In the genomic region with DNA sequence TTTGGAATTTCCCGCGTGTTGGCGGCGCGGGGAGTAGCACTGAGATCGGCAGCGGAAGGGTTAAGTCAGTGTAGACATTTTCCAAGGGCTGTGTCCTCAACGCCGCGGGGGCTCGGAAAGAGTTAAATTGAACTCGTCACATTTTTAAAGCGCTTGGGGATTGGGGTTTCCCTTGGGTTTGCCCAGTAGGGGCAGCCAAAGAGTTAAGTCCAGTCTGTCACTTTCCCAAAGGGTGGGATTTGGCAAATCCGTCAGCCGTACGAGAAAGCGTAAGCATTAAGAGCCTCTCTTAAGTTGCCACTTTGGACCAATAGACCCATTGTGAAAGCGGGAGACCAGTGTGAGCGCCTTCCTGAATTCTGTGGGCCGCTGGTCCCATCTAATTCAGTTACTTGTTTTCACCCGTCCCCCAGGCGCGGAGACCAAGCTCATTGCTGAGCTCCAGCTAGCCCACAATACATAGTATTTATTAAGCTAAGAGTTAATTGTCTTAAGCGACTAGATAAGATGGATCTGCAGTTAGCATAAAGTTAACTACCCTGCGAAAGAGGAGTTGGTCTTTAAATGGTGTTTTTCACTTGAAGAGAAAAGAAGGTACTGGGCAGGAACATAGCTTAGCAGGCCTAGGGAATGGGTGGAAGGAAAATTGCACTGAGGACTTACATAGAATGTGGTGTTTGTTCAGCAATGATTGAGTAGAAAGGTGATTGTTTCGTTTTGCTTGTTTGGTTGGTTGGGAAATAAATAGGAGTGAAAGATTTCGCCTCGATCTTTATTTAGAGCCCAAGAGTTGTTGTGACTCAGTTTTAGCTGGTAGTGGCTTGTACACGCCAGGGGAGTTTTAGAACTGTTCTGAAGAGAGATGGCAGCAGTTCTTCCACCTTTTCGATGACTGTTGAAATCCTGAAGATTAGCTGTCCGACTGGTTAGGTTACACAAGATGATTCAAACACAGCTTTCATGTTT, we compare ENCODE assay signal across 8 cellular contexts. TPM values are rescaled to one million over a fixed set of nuclear protein-coding genes. Genes with fewer than 3 reads are reported as not detected.
DNase-seq lines count a peak whose midpoint lies in the region; ATAC-seq and TF ChIP-seq lines count a peak whose summit lies in the region.

No MANE protein-coding gene starts in this region.

- H3K9me3 ChIP-seq in breast epithelium (no peaks in the 10 kb centered on the region), iPS-20b (ENCODE audit: insufficient read depth, low read depth, low read length) (no peaks in the 10 kb centered on the region), skeletal muscle satellite cell (replicated peaks; ENCODE audit: low read length) (no peaks in the 10 kb centered on the region)

- H3K4me1 ChIP-seq in breast epithelium (peaks cover 0 to 6% of the 10 kb centered on the region in 2 donors), iPS-20b (ENCODE audit: insufficient read depth, low read length) (no peaks in the 10 kb centered on the region), skeletal muscle satellite cell (ENCODE audit: control insufficient read depth, insufficient read depth, low read length) (peaks cover 15% of the 10 kb centered on the region)

- H3K9ac ChIP-seq in iPS-20b (ENCODE audit: low read depth, low read length) (peak overlapping the region; percentile 85), skeletal muscle satellite cell (ENCODE audit: low read depth, low read length) (peak overlapping the region; percentile 99)

- H3K4me3 ChIP-seq in AG09309 (ENCODE audit: control insufficient read depth, low read depth, low read length) (peak overlapping the region; percentile 99), breast epithelium (peak overlapping the region; percentile 77 to 100 (median 100)), iPS-20b (ENCODE audit: low read length) (peak overlapping the region; percentile 97), skeletal muscle satellite cell (ENCODE audit: low read length) (peak overlapping the region; percentile 95)

- H3K36me3 ChIP-seq in breast epithelium: no peaks in the 10 kb centered on the region
- no peaks in the 10 kb centered on the region for H3K36me3 ChIP-seq in iPS-20b (ENCODE audit: insufficient read depth, low read depth, low read length)
- no peaks in the 10 kb centered on the region for H3K36me3 ChIP-seq in skeletal muscle satellite cell (ENCODE audit: insufficient read depth, low read length)

- peak overlapping the region; percentile 87 for H3K4me2 ChIP-seq in skeletal muscle satellite cell (ENCODE audit: low read length)

- H3K27ac ChIP-seq in breast epithelium: peak overlapping the region; percentile 95
- peak overlapping the region; percentile 29 for H3K27ac ChIP-seq in iPS-20b (ENCODE audit: low read length)

- DNase-seq in AG09309 (ENCODE audit: low read depth) (no peak), SW480 (ENCODE audit: low spot score) (peak; percentile 29), breast epithelium (ENCODE audit: low spot score in 2 of 2) (peak in 1 of 2 donors; percentile 25), NCI-H2081 (lab: John Stamatoyannopoulos, UW) (no peak)

- intact Hi-C loops in breast epithelium (cut with DNase I; ENCODE audit: low total_unique reads): loop anchor here (5.0 kb wide), 1 partner anchor 544 kb away; no protein-coding TSS in a partner anchor

- H3K27me3 ChIP-seq in breast epithelium: no peaks in the 10 kb centered on the region
- no peaks in the 10 kb centered on the region for H3K27me3 ChIP-seq in iPS-20b (ENCODE audit: insufficient read depth, low read length)
- H3K27me3 ChIP-seq in skeletal muscle satellite cell (ENCODE audit: control insufficient read depth, insufficient read depth, low read length): no peaks in the 10 kb centered on the region

- no peak for TF ChIP-seq POLR2A in breast epithelium (IDR thresholded peaks at IDR 0.05)

- peak; percentile 14 for ATAC-seq in GM18870 (IDR thresholded peaks at IDR 0.05; ENCODE audit: unreplicated experiment)
- peak; percentile 13 for ATAC-seq in HG03342 (IDR thresholded peaks at IDR 0.05; ENCODE audit: unreplicated experiment)

- TF ChIP-seq CTCF in AG09309 (IDR thresholded peaks at IDR 0.05; ENCODE audit: control insufficient read depth, insufficient read depth, low read depth, low read length, missing control alignments): no peak
- no peak for TF ChIP-seq CTCF in breast epithelium (IDR thresholded peaks at IDR 0.05)

RNA-seq across cellular contexts. Expression of a gene that starts 0.9 kb away (rescaled TPM):
- 10 to 100 TPM; 47.2 to 68.5 (median 52.3) TPM for total RNA-seq in breast epithelium
- total RNA-seq in skeletal muscle satellite cell (2012; rRNA removed): 63.3 and 78.3 TPM in 2 replicates
